25 cellular contexts compared by ENCODE assay signal in genomic region chr17:2274414-2274813, GRCh38. TPM values are rescaled to one million over a fixed set of nuclear protein-coding genes. Genes with fewer than 3 reads are reported as not detected.
A peak's percentile ranks its signal among the peaks of the same experiment; 100 is the strongest.
DNase-seq lines count a peak whose midpoint lies in the region; ATAC-seq lines count a peak whose summit lies in the region.
"Had no signal": no experiment of that assay in that cellular context is flagged by ENCODE, and none has a peak within 500 bp of the region (broad histone marks: within the 10 kb centered on the region; RNA-seq: fewer than 3 reads in every experiment).

No MANE protein-coding gene starts in this region.

- DNase-seq in activated CD4-positive, alpha-beta memory T cell treated with anti-CD3 and anti-CD28 coated beads for 36 hours: no peak
- DNase-seq in activated CD4-positive, alpha-beta memory T cell treated with anti-CD3 and anti-CD28 coated beads, Interleukin-2, amount 10 ng/mL, durations not matched to agents 7 days and 5 days: no peak
- no peak for DNase-seq in CD8-positive, alpha-beta memory T cell
- no peak for DNase-seq in T-helper 17 cell
- no peak for DNase-seq in memory B cell (ENCODE audit: low spot score in 2 of 2)
- no peak for DNase-seq in ureter (ENCODE audit: low spot score)
- no peak for DNase-seq in dermis blood vessel endothelial cell
- DNase-seq: ACHN; Calu3; CD8-positive, alpha-beta T cell; DMS153; GM23248; H9; KBM-7; NCI-H1092 treated with DMSO at 0.1 percent for 48 hours; NCI-H1436 treated with DMSO at 0.1 percent for 48 hours; NCI-H1930; NCI-H2227 treated with DMSO at 0.1 percent for 48 hours; NCI-H510A treated with DMSO at 0.1 percent for 48 hours; NCI-H748 treated with DMSO at 0.1 percent for 48 hours; SHP77 treated with DMSO at 0.1 percent for 48 hours had no signal

- intact Hi-C loops in activated CD4-positive, alpha-beta memory T cell treated with anti-CD3 and anti-CD28 coated beads for 36 hours (cut with micrococcal nuclease): no loop called here

- peak overlapping the region; percentile 26 for H3K27ac Mint-ChIP-seq in activated CD4-positive, alpha-beta memory T cell treated with anti-CD3 and anti-CD28 coated beads for 36 hours
- no peak overlapping the region for H3K27ac Mint-ChIP-seq in activated CD4-positive, alpha-beta memory T cell treated with anti-CD3 and anti-CD28 coated beads, Interleukin-2, amount 10 ng/mL, durations not matched to agents 7 days and 5 days
- peak overlapping the region in 5 of 8 donors; percentile 9 to 66 (median 33) for H3K27ac Mint-ChIP-seq in CD8-positive, alpha-beta memory T cell
- H3K27ac Mint-ChIP-seq in T-helper 17 cell: peak overlapping the region; percentile 32
- peak overlapping the region; percentile 2 for H3K27ac Mint-ChIP-seq in memory B cell
- H3K27ac Mint-ChIP-seq: CD8-positive, alpha-beta T cell; H9 had no signal

- CTCF ChIA-PET in activated CD4-positive, alpha-beta memory T cell treated with anti-CD3 and anti-CD28 coated beads for 36 hours (lab: Charles Lee): no interaction called here
- CTCF ChIA-PET in activated CD4-positive, alpha-beta memory T cell treated with anti-CD3 and anti-CD28 coated beads, Interleukin-2, amount 10 ng/mL, durations not matched to agents 7 days and 5 days (lab: Charles Lee): no interaction called here
- CTCF ChIA-PET in CD8-positive, alpha-beta memory T cell (lab: Charles Lee): no interaction called here

- H3K27me3 ChIP-seq in CD8-positive, alpha-beta memory T cell (ENCODE audit: insufficient read depth, low read length, poor library complexity, severe bottlenecking): no peaks in the 10 kb centered on the region
- H3K27me3 ChIP-seq: BLaER1 treated with 17β-estradiol and CSF1 and Interleukin-3, amounts not matched to agents 10 nM and 100 nM had no signal

- ATAC-seq in T-helper 17 cell (no peak), memory B cell (ENCODE audit: low read depth) (no peak)
- ATAC-seq: CD8-positive, alpha-beta T cell; HepG2 had no signal

- no peak overlapping the region for H3K4me3 ChIP-seq in CD8-positive, alpha-beta memory T cell (ENCODE audit: low read length)
- H3K4me3 ChIP-seq: BLaER1 treated with 17β-estradiol and CSF1 and Interleukin-3, amounts not matched to agents 10 nM and 100 nM; GM23248; SK-N-MC had no signal

- no peaks in the 10 kb centered on the region for H3K36me3 ChIP-seq in CD8-positive, alpha-beta memory T cell (ENCODE audit: insufficient read depth, low read length)

- POLR2A ChIA-PET in activated CD4-positive, alpha-beta memory T cell treated with anti-CD3 and anti-CD28 coated beads for 36 hours (lab: Charles Lee): no interaction called here
- POLR2A ChIA-PET in activated CD4-positive, alpha-beta memory T cell treated with anti-CD3 and anti-CD28 coated beads, Interleukin-2, amount 10 ng/mL, durations not matched to agents 7 days and 5 days (lab: Charles Lee): interaction anchor here (2.5 to 2.9 kb wide), 2 partner anchors 10 to 21 kb away, joined by 10 to 16 read pairs; no protein-coding TSS in a partner anchor
- POLR2A ChIA-PET in CD8-positive, alpha-beta memory T cell (lab: Charles Lee): no interaction called here

- peaks cover 55% of the 10 kb centered on the region for H3K4me1 Mint-ChIP-seq in activated CD4-positive, alpha-beta memory T cell treated with anti-CD3 and anti-CD28 coated beads for 36 hours (ENCODE audit: low read depth)
- peaks cover 64% of the 10 kb centered on the region for H3K4me1 Mint-ChIP-seq in activated CD4-positive, alpha-beta memory T cell treated with anti-CD3 and anti-CD28 coated beads, Interleukin-2, amount 10 ng/mL, durations not matched to agents 7 days and 5 days
- peaks cover 39 to 60% (median 52%) of the 10 kb centered on the region in 3 donors for H3K4me1 Mint-ChIP-seq in CD8-positive, alpha-beta memory T cell
- H3K4me1 Mint-ChIP-seq in T-helper 17 cell: peaks cover 45% of the 10 kb centered on the region
- no peaks in the 10 kb centered on the region for H3K4me1 Mint-ChIP-seq in memory B cell
- H3K4me1 Mint-ChIP-seq: H9 had no signal

- H3K27me3 Mint-ChIP-seq in activated CD4-positive, alpha-beta memory T cell treated with anti-CD3 and anti-CD28 coated beads for 36 hours: no peaks in the 10 kb centered on the region
- no peaks in the 10 kb centered on the region for H3K27me3 Mint-ChIP-seq in activated CD4-positive, alpha-beta memory T cell treated with anti-CD3 and anti-CD28 coated beads, Interleukin-2, amount 10 ng/mL, durations not matched to agents 7 days and 5 days
- no peaks in the 10 kb centered on the region for H3K27me3 Mint-ChIP-seq in CD8-positive, alpha-beta memory T cell
- H3K27me3 Mint-ChIP-seq in T-helper 17 cell (no peaks in the 10 kb centered on the region), memory B cell (no peaks in the 10 kb centered on the region)

- H3K9me3 Mint-ChIP-seq in activated CD4-positive, alpha-beta memory T cell treated with anti-CD3 and anti-CD28 coated beads for 36 hours: no peaks in the 10 kb centered on the region
- no peaks in the 10 kb centered on the region for H3K9me3 Mint-ChIP-seq in activated CD4-positive, alpha-beta memory T cell treated with anti-CD3 and anti-CD28 coated beads, Interleukin-2, amount 10 ng/mL, durations not matched to agents 7 days and 5 days
- H3K9me3 Mint-ChIP-seq in CD8-positive, alpha-beta memory T cell: no peaks in the 10 kb centered on the region
- H3K9me3 Mint-ChIP-seq in memory B cell: no peaks in the 10 kb centered on the region
- H3K9me3 Mint-ChIP-seq: CD8-positive, alpha-beta T cell; H9 had no signal

- H3K4me1 ChIP-seq in CD8-positive, alpha-beta memory T cell (ENCODE audit: insufficient read depth, low read length): peaks cover 42% of the 10 kb centered on the region

- no peaks in the 10 kb centered on the region for H3K9me3 ChIP-seq in CD8-positive, alpha-beta memory T cell (ENCODE audit: low read length)
- no peaks in the 10 kb centered on the region for H3K9me3 ChIP-seq in T-helper 17 cell (ENCODE audit: control insufficient read depth, low read length, poor library complexity, severe bottlenecking)
- H3K9me3 ChIP-seq: BLaER1 treated with 17β-estradiol and CSF1 and Interleukin-3, amounts not matched to agents 10 nM and 100 nM had no signal

- H3K27ac ChIP-seq in CD8-positive, alpha-beta memory T cell (ENCODE audit: low read depth, low read length): no peak overlapping the region
- H3K27ac ChIP-seq: BLaER1 treated with 17β-estradiol and CSF1 and Interleukin-3, amounts not matched to agents 10 nM and 100 nM; GM23248; RWPE1; SK-N-MC had no signal

- no peak overlapping the region for H3K4me3 Mint-ChIP-seq in activated CD4-positive, alpha-beta memory T cell treated with anti-CD3 and anti-CD28 coated beads for 36 hours
- H3K4me3 Mint-ChIP-seq in activated CD4-positive, alpha-beta memory T cell treated with anti-CD3 and anti-CD28 coated beads, Interleukin-2, amount 10 ng/mL, durations not matched to agents 7 days and 5 days: no peak overlapping the region
- H3K4me3 Mint-ChIP-seq in CD8-positive, alpha-beta memory T cell: no peak overlapping the region
- H3K4me3 Mint-ChIP-seq in T-helper 17 cell (peak overlapping the region; percentile 19), memory B cell (no peak overlapping the region)
- H3K4me3 Mint-ChIP-seq: CD8-positive, alpha-beta T cell; H9 had no signal

- H3K36me3 Mint-ChIP-seq in activated CD4-positive, alpha-beta memory T cell treated with anti-CD3 and anti-CD28 coated beads for 36 hours: peaks cover 26% of the 10 kb centered on the region
- peaks cover 55% of the 10 kb centered on the region for H3K36me3 Mint-ChIP-seq in activated CD4-positive, alpha-beta memory T cell treated with anti-CD3 and anti-CD28 coated beads, Interleukin-2, amount 10 ng/mL, durations not matched to agents 7 days and 5 days (ENCODE audit: low read depth)
- H3K36me3 Mint-ChIP-seq in CD8-positive, alpha-beta memory T cell: peaks cover 9 to 62% (median 19%) of the 10 kb centered on the region in 3 donors
- peaks cover 8% of the 10 kb centered on the region for H3K36me3 Mint-ChIP-seq in T-helper 17 cell (ENCODE audit: low read depth)
- H3K36me3 Mint-ChIP-seq in memory B cell: peaks cover 17% of the 10 kb centered on the region

RNA-seq across cellular contexts. Expression of gene SMG6, which starts 29.2 kb away (rescaled TPM):
- 10 to 100 TPM; 17.2 to 20.3 TPM for total RNA-seq in activated CD4-positive, alpha-beta memory T cell treated with anti-CD3 and anti-CD28 coated beads for 36 hours
- total RNA-seq in activated CD4-positive, alpha-beta memory T cell treated with anti-CD3 and anti-CD28 coated beads, Interleukin-2, amount 10 ng/mL, durations not matched to agents 7 days and 5 days: 10 to 100 TPM; 37.8 to 38.7 TPM
- total RNA-seq in CD8-positive, alpha-beta memory T cell: 10 to 100 TPM; 53.3 to 54.1 TPM
- 11.2 TPM for polyA plus RNA-seq in CD8-positive, alpha-beta memory T cell
- 10 to 100 TPM; 48.3 to 51.6 TPM for total RNA-seq in T-helper 17 cell
- 58.4 TPM for total RNA-seq in ureter
- total RNA-seq in dermis blood vessel endothelial cell: 29.3 and 65.6 TPM in 2 replicates

RNA-seq across cellular contexts. Expression of gene SRR, which starts 29.3 kb away (rescaled TPM):
- total RNA-seq in activated CD4-positive, alpha-beta memory T cell treated with anti-CD3 and anti-CD28 coated beads for 36 hours: 10 to 100 TPM; 20.0 to 22.2 TPM
- total RNA-seq in activated CD4-positive, alpha-beta memory T cell treated with anti-CD3 and anti-CD28 coated beads, Interleukin-2, amount 10 ng/mL, durations not matched to agents 7 days and 5 days: 10 to 100 TPM; 19.3 to 19.5 TPM
- 10 to 100 TPM; 11.7 to 13.4 TPM for total RNA-seq in CD8-positive, alpha-beta memory T cell
- polyA plus RNA-seq in CD8-positive, alpha-beta memory T cell: 5.7 TPM
- total RNA-seq in T-helper 17 cell (1 to 10 TPM; 3.4 to 3.9 TPM), ureter (6.3 TPM), dermis blood vessel endothelial cell (12.2 and 13.6 TPM in 2 replicates)
